In genomic region chr4:147599764-147600163, GRCh38 we compare ENCODE assay signal across 1 cellular context.
TF ChIP-seq lines count a peak whose summit lies in the region.

No MANE protein-coding gene starts in this region.

TF ChIP-seq in GM23338, 12 proteins besides CTCF, POLR2A, EP300 and RAD21 (continued from another document):
- no peak for TF ChIP-seq ZNF462 (CRISPR knock-in tag; IDR thresholded peaks at IDR 0.05)
- TF ChIP-seq EZH2phosphoT487 (IDR thresholded peaks at IDR 0.05; ENCODE audit: unreplicated experiment), result no peak
- TF ChIP-seq, protein P1, sequence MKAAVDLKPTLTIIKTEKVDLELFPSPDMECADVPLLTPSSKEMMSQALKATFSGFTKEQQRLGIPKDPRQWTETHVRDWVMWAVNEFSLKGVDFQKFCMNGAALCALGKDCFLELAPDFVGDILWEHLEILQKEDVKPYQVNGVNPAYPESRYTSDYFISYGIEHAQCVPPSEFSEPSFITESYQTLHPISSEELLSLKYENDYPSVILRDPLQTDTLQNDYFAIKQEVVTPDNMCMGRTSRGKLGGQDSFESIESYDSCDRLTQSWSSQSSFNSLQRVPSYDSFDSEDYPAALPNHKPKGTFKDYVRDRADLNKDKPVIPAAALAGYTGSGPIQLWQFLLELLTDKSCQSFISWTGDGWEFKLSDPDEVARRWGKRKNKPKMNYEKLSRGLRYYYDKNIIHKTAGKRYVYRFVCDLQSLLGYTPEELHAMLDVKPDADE (IDR thresholded peaks at IDR 0.05), result no peak
- TF ChIP-seq REST (IDR thresholded peaks at IDR 0.05; ENCODE audit: unreplicated experiment), result no peak
- TF ChIP-seq EZH2 (IDR thresholded peaks at IDR 0.05; ENCODE audit: low read depth, unreplicated experiment), result no peak
- no peak for TF ChIP-seq POLR2AphosphoS5 (IDR thresholded peaks at IDR 0.05; ENCODE audit: low read depth)
